2 cellular contexts compared by ENCODE assay signal in the genomic region with DNA sequence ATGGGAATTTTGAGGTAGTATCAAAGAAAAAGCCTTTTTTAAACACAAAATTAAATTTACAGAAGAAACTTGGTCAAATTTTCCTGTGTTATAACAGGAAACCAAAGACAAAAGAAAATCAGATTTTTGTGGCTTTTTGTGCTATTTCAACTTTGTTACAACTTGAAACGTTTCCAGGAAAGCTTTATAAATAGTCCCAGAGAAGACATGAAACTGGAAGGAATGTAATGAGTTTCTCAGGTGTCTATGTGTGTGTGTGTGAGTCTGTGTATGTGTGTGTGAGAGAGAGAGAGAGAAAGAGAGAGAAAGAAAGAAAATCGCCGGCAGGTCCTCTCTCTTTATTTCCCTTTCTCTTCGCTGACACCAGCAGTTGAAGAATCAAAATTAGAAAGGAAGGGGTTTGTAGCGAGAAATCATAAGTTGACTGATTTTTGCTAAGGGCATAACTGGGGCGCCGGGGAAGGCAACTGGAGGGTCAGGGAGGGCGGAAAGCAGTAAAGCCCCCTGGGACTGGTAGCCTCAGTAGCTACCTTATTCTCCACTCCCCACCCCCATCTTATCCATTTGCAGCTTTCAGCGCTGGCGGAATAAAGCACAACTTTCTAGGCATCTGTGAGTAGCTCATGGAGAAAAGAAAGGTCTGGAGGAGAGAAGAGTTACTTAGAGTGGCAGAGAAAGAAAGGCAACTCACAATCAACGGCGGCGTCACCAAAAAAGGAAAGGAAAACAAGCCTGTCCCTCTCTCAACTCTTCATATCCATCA.
TF ChIP-seq lines count a peak whose summit lies in the region.

No MANE protein-coding gene starts in this region.

TF ChIP-seq in SK-N-SH, 30 proteins besides CTCF, POLR2A, EP300 and RAD21 (continued from another document):
- TF ChIP-seq, protein P1, sequence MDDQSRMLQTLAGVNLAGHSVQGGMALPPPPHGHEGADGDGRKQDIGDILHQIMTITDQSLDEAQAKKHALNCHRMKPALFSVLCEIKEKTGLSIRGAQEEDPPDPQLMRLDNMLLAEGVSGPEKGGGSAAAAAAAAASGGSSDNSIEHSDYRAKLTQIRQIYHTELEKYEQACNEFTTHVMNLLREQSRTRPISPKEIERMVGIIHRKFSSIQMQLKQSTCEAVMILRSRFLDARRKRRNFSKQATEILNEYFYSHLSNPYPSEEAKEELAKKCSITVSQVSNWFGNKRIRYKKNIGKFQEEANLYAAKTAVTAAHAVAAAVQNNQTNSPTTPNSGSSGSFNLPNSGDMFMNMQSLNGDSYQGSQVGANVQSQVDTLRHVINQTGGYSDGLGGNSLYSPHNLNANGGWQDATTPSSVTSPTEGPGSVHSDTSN (IDR thresholded peaks at IDR 0.05): no peak
- no peak for TF ChIP-seq RXRA (IDR thresholded peaks at IDR 0.05; ENCODE audit: borderline replicate concordance, low read depth)
- no peak for TF ChIP-seq TEAD4 (IDR thresholded peaks at IDR 0.05; ENCODE audit: borderline replicate concordance, insufficient read depth)
- no peak for TF ChIP-seq SMC3 (IDR thresholded peaks at IDR 0.05; ENCODE audit: low read depth, low read length)

TF ChIP-seq in SK-N-SH treated with all-trans-retinoic acid at 6 μM for 48 hours, 23 proteins besides CTCF, POLR2A, EP300 and RAD21 (continued from another document):
- TF ChIP-seq, protein P2, sequence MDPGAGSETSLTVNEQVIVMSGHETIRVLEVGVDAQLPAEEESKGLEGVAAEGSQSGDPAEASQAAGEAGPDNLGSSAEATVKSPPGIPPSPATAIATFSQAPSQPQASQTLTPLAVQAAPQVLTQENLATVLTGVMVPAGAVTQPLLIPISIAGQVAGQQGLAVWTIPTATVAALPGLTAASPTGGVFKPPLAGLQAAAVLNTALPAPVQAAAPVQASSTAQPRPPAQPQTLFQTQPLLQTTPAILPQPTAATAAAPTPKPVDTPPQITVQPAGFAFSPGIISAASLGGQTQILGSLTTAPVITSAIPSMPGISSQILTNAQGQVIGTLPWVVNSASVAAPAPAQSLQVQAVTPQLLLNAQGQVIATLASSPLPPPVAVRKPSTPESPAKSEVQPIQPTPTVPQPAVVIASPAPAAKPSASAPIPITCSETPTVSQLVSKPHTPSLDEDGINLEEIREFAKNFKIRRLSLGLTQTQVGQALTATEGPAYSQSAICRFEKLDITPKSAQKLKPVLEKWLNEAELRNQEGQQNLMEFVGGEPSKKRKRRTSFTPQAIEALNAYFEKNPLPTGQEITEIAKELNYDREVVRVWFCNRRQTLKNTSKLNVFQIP (CRISPR knock-in tag; IDR thresholded peaks at IDR 0.05; ENCODE audit: borderline replicate concordance, low read depth): no peak
- TF ChIP-seq, protein P3, sequence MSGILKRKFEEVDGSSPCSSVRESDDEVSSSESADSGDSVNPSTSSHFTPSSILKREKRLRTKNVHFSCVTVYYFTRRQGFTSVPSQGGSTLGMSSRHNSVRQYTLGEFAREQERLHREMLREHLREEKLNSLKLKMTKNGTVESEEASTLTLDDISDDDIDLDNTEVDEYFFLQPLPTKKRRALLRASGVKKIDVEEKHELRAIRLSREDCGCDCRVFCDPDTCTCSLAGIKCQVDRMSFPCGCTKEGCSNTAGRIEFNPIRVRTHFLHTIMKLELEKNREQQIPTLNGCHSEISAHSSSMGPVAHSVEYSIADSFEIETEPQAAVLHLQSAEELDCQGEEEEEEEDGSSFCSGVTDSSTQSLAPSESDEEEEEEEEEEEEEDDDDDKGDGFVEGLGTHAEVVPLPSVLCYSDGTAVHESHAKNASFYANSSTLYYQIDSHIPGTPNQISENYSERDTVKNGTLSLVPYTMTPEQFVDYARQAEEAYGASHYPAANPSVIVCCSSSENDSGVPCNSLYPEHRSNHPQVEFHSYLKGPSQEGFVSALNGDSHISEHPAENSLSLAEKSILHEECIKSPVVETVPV (CRISPR knock-in tag; IDR thresholded peaks at IDR 0.05): no peak
- TF ChIP-seq ISL1 (CRISPR knock-in tag; IDR thresholded peaks at IDR 0.05) (no peak), ZC3H10 (CRISPR knock-in tag; IDR thresholded peaks at IDR 0.05) (no peak), GLIS3 (CRISPR knock-in tag; IDR thresholded peaks at IDR 0.05) (no peak), CSDC2 (CRISPR knock-in tag; IDR thresholded peaks at IDR 0.05) (no peak), SNAI2 (CRISPR knock-in tag; IDR thresholded peaks at IDR 0.05) (no peak), TOX (CRISPR knock-in tag; IDR thresholded peaks at IDR 0.05; ENCODE audit: borderline replicate concordance) (no peak), ZFP3 (CRISPR knock-in tag; IDR thresholded peaks at IDR 0.05) (no peak), TCF4 (CRISPR knock-in tag; IDR thresholded peaks at IDR 0.05; ENCODE audit: borderline replicate concordance) (no peak), BACH2 (CRISPR knock-in tag; IDR thresholded peaks at IDR 0.05; ENCODE audit: borderline replicate concordance) (no peak)
- TF ChIP-seq, protein P4, sequence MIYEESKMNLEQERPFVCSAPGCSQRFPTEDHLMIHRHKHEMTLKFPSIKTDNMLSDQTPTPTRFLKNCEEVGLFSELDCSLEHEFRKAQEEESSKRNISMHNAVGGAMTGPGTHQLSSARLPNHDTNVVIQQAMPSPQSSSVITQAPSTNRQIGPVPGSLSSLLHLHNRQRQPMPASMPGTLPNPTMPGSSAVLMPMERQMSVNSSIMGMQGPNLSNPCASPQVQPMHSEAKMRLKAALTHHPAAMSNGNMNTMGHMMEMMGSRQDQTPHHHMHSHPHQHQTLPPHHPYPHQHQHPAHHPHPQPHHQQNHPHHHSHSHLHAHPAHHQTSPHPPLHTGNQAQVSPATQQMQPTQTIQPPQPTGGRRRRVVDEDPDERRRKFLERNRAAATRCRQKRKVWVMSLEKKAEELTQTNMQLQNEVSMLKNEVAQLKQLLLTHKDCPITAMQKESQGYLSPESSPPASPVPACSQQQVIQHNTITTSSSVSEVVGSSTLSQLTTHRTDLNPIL (CRISPR knock-in tag; IDR thresholded peaks at IDR 0.05; ENCODE audit: low read depth): no peak
- TF ChIP-seq, protein P5, sequence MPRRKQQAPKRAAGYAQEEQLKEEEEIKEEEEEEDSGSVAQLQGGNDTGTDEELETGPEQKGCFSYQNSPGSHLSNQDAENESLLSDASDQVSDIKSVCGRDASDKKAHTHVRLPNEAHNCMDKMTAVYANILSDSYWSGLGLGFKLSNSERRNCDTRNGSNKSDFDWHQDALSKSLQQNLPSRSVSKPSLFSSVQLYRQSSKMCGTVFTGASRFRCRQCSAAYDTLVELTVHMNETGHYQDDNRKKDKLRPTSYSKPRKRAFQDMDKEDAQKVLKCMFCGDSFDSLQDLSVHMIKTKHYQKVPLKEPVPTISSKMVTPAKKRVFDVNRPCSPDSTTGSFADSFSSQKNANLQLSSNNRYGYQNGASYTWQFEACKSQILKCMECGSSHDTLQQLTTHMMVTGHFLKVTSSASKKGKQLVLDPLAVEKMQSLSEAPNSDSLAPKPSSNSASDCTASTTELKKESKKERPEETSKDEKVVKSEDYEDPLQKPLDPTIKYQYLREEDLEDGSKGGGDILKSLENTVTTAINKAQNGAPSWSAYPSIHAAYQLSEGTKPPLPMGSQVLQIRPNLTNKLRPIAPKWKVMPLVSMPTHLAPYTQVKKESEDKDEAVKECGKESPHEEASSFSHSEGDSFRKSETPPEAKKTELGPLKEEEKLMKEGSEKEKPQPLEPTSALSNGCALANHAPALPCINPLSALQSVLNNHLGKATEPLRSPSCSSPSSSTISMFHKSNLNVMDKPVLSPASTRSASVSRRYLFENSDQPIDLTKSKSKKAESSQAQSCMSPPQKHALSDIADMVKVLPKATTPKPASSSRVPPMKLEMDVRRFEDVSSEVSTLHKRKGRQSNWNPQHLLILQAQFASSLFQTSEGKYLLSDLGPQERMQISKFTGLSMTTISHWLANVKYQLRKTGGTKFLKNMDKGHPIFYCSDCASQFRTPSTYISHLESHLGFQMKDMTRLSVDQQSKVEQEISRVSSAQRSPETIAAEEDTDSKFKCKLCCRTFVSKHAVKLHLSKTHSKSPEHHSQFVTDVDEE (CRISPR knock-in tag; IDR thresholded peaks at IDR 0.05): no peak
